Comparison of ENCODE assay signal across 9 cellular contexts in the genomic region with DNA sequence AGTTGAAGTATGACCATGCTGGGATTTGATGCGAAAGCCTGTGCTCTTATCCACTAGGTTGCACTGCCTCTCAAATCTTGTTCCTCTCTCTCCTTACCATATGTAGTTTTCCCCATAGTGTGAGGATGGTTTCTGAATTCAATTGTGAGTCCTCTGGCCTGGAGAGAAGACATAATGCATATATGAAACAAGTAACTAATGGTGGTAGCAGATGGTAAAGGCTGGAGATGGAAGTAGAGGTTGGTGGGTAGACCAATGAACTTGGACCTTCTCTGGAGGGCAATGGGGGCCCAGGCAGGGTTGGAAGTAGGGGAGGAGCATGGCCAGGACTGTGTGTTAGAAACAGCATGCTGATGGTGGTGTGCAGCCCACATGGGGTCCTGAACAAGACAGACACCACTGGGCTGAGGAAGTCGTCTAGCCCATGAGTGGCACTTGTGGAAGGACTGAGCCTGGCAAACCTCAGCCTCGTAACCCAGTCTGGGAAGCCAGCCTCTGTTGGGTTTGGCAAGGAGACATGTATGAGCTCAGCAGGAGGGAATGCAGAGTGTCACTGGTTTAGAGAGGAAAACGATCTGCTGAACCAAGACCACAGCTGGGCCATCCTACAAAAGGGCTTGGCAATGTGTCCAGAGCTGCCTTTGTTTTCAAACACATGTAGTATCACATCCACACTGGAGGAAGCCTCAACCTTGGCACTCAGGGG. TPM values are rescaled to one million over a fixed set of nuclear protein-coding genes. Genes with fewer than 3 reads are reported as not detected.
DNase-seq lines count a peak whose midpoint lies in the region; ATAC-seq, FAIRE-seq and TF ChIP-seq lines count a peak whose summit lies in the region.
"Had no signal": no experiment of that assay in that cellular context is flagged by ENCODE, and none has a peak within 500 bp of the region (broad histone marks: within the 10 kb centered on the region; RNA-seq: fewer than 3 reads in every experiment).

No MANE protein-coding gene starts in this region.

- H3K27ac Mint-ChIP-seq in CD14-positive monocyte = no peak overlapping the region

- H3K4me3 Mint-ChIP-seq in CD14-positive monocyte = no peak overlapping the region

- POLR2A ChIA-PET in HepG2 (lab: Yijun Ruan, JAX) = interaction anchor here (0.9 to 2.0 kb wide), 4 partner anchors 14 to 46 kb away, joined by 3 to 14 read pairs (median 7); partner anchors contain the start of gene LMCD1

- in situ Hi-C loops in HepG2 (cut with HindIII; ENCODE audit: extremely low pct_ligation_motif_present, low pct_unique_long_range_greater_than_20kb) = no loop called here

- no peaks in the 10 kb centered on the region for H3K4me1 Mint-ChIP-seq in CD14-positive monocyte

- FAIRE-seq in HepG2 (lab: Jason Lieb, UNC) = peak; percentile 4

- peaks cover 69% of the 10 kb centered on the region for H3K4me1 ChIP-seq in HepG2 (ENCODE audit: insufficient read depth, low read length)
- peaks cover 25% of the 10 kb centered on the region for H3K4me1 ChIP-seq in testis

- TF ChIP-seq POLR2A in HepG2 (IDR thresholded peaks at IDR 0.05; ENCODE audit: insufficient read depth in 1 of 2, low read depth in 2 of 2, low read length in 2 of 2) (no peak), testis (IDR thresholded peaks at IDR 0.05) (no peak)

- TF ChIP-seq EP300 in HepG2 (IDR thresholded peaks at IDR 0.05; ENCODE audit: low read depth in 2 of 2, low read length in 2 of 2) (no peak), HepG2 (CRISPR knock-in tag; IDR thresholded peaks at IDR 0.05; ENCODE audit: borderline replicate concordance) (no peak)

- no peaks in the 10 kb centered on the region for H4K20me1 ChIP-seq in HepG2 (ENCODE audit: insufficient read depth, low read length)

- no TSS peak for BruUV-seq in HepG2 (replicated peaks; lab: Mats Ljungman, UMichigan)

- H3K27ac ChIP-seq in HepG2 (ENCODE audit: extremely low read length, insufficient read depth, low read length) (peak overlapping the region; percentile 33), testis (peak overlapping the region in 1 of 2 donors; percentile 67)
- H3K27ac ChIP-seq: cardiac muscle cell had no signal

- WGBS in HepG2 (ENCODE audit: low lambda C conversion rate) = 69% methylated on average over 1 of the region's 4 CpGs
- 32 to 33% methylated on average over 4 of the region's 4 CpGs for WGBS in testis, 2 donors

- ATAC-seq in HepG2 = peak; percentile 80
- no peak for ATAC-seq in HG03045 (IDR thresholded peaks at IDR 0.05; ENCODE audit: unreplicated experiment)

- TF ChIP-seq RAD21 in HepG2 (CRISPR knock-in tag; IDR thresholded peaks at IDR 0.05) = no peak

- peaks cover 8% of the 10 kb centered on the region for H3K9me3 ChIP-seq in HepG2 (ENCODE audit: low read length)
- no peaks in the 10 kb centered on the region for H3K9me3 ChIP-seq in testis

- H3K27me3 Mint-ChIP-seq in CD14-positive monocyte (ENCODE audit: low read depth in 3 of 3) = peaks cover 0 to 3% (median 1%) of the 10 kb centered on the region in 3 donors

- H3K36me3 ChIP-seq in HepG2 (replicated peaks in 1 of 2; ENCODE audit: control insufficient read depth in 1 of 2, insufficient read depth in 2 of 2, low read length in 2 of 2) (no peaks in the 10 kb centered on the region), testis (ENCODE audit: low read depth, missing control alignments) (no peaks in the 10 kb centered on the region)
- H3K36me3 ChIP-seq: cardiac muscle cell had no signal

- TF ChIP-seq CTCF in HepG2 (CRISPR knock-in tag; IDR thresholded peaks at IDR 0.05) (no peak), testis (IDR thresholded peaks at IDR 0.05) (no peak), CD14-positive monocyte (IDR thresholded peaks at IDR 0.05) (no peak)

- peaks cover 0 to 2% (median 2%) of the 10 kb centered on the region in 7 donors for H3K9me3 Mint-ChIP-seq in CD14-positive monocyte

- H3K9ac ChIP-seq in HepG2 (ENCODE audit: insufficient read depth, low read depth, low read length) = 0 out of 2 replicates have a peak overlapping the region, but pooled peaks have one; percentile 9

- CTCF ChIA-PET in HepG2 (lab: Yijun Ruan, JAX; ENCODE audit: low intra/inter-chr PET ratio, low total read pairs) = no interaction called here

- DNase-seq in LoVo (ENCODE audit: low spot score) = peak; percentile 38
- DNase-seq in dedifferentiated amniotic fluid mesenchymal stem cell (ENCODE audit: extremely low spot score) = peak; percentile 94
- peak; percentile 75 for DNase-seq in HepG2 (ENCODE audit: low spot score)
- peak; percentile 73 for DNase-seq in testis
- DNase-seq in NCI-H1436 (lab: John Stamatoyannopoulos, UW) = no peak
- no peak for DNase-seq in cerebellar cortex (ENCODE audit: low spot score)
- no peak for DNase-seq in CD14-positive monocyte (ENCODE audit: low spot score)

- H3K4me3 ChIP-seq in HepG2 (replicated peaks in 1 of 3; ENCODE audit: insufficient read depth in 1 of 3, low read depth in 2 of 3, low read length in 3 of 3) (no peak overlapping the region), testis (no peak overlapping the region)
- H3K4me3 ChIP-seq: cardiac muscle cell had no signal

- no peaks in the 10 kb centered on the region for H3K36me3 Mint-ChIP-seq in CD14-positive monocyte

- no peaks in the 10 kb centered on the region for H3K79me2 ChIP-seq in HepG2 (ENCODE audit: insufficient read depth, low read length)

- no peak overlapping the region for H3K4me2 ChIP-seq in HepG2 (ENCODE audit: low read depth, low read length)

- H3K27me3 ChIP-seq in HepG2 (ENCODE audit: control insufficient read depth in 1 of 2, insufficient read depth in 2 of 2, low read length in 2 of 2) (no peaks in the 10 kb centered on the region), testis (no peaks in the 10 kb centered on the region)
- H3K27me3 ChIP-seq: cardiac muscle cell had no signal

- intact Hi-C loops in HepG2 (cut with micrococcal nuclease; ENCODE audit: unreplicated experiment) (no loop called here), testis (cut with DNase I; ENCODE audit: low total_unique reads) (no loop called here), CD14-positive monocyte (cut with micrococcal nuclease) (no loop called here)

- H2AFZ ChIP-seq in HepG2 (ENCODE audit: low read length) = no peak overlapping the region

TF ChIP-seq in HepG2, 621 proteins besides CTCF, POLR2A, EP300 and RAD21 (continues in another document):
- TF ChIP-seq ZNF687 (CRISPR knock-in tag; IDR thresholded peaks at IDR 0.05) (peak; percentile 36), FOSL2 (CRISPR knock-in tag; IDR thresholded peaks at IDR 0.05) (peak; percentile 38; the same call in 1 of the 2 replicates), ZNF749 (CRISPR knock-in tag; IDR thresholded peaks at IDR 0.05; ENCODE audit: borderline replicate concordance) (no peak), KLF6 (CRISPR knock-in tag; IDR thresholded peaks at IDR 0.05) (no peak)

RNA-seq across cellular contexts. Expression of gene LMCD1, which starts 18.5 kb away (rescaled TPM):
- total RNA-seq in HepG2 (2016; rRNA removed; fragmentation: Illumina TruSeq; extraction: Trizol) (6.1 and 6.2 TPM in 2 replicates), testis (100 to 1,000 TPM in 1 of 2 donors, 10 to 100 TPM in 1; 47.9 to 103 TPM)
- 1.7 and 2.4 TPM in 2 replicates for total RNA-seq in HepG2 (2016; cell fraction: cytosol; rRNA removed; fragmentation: Illumina TruSeq; extraction: Trizol; ENCODE audit: low read depth)
- 5.4 and 5.9 TPM in 2 replicates for total RNA-seq in HepG2 (2016; cell fraction: insoluble cytoplasmic fraction; rRNA removed; fragmentation: Illumina TruSeq; extraction: Trizol)
- total RNA-seq in HepG2 (2016; cell fraction: membrane; rRNA removed; fragmentation: Illumina TruSeq; extraction: Trizol) = 4.3 and 4.7 TPM in 2 replicates
- 3.8 and 6.4 TPM in 2 replicates for total RNA-seq in HepG2 (2016; cell fraction: nucleus; rRNA removed; fragmentation: Illumina TruSeq; extraction: Trizol)
- polyA plus RNA-seq in HepG2 (2011; rRNA removed) (6.1 and 7.1 TPM in 2 replicates), testis (ENCODE audit: insufficient read depth, low read depth, low replicate concordance) (53.3 TPM), CD14-positive monocyte (under 1 TPM in 1 of 2 donors, not detected in 1; 0.51 TPM)
- polyA plus RNA-seq in HepG2 (2011; cell fraction: cytosol; rRNA removed) = 5.3 and 8.6 TPM in 2 replicates
- polyA plus RNA-seq in HepG2 (2011; cell fraction: nucleus; rRNA removed) = 4.5 and 4.6 TPM in 2 replicates
- polyA plus RNA-seq in HepG2 (2012) = 8.2 and 10.5 TPM in 2 replicates
- polyA plus RNA-seq in HepG2 (2016; cell fraction: cytosol; fragmentation: Illumina TruSeq; extraction: Trizol; ENCODE audit: low read depth) = 1.5 and 2.2 TPM in 2 replicates
- polyA plus RNA-seq in HepG2 (2016; cell fraction: insoluble cytoplasmic fraction; fragmentation: Illumina TruSeq; extraction: Trizol; ENCODE audit: low read depth) = 6.6 and 6.8 TPM in 2 replicates
- polyA plus RNA-seq in HepG2 (2016; cell fraction: membrane; fragmentation: Illumina TruSeq; extraction: Trizol; ENCODE audit: low read depth) = 3.0 and 3.5 TPM in 2 replicates
- 3.4 and 4.0 TPM in 2 replicates for polyA plus RNA-seq in HepG2 (2016; cell fraction: nucleus; fragmentation: Illumina TruSeq; extraction: Trizol; ENCODE audit: insufficient read depth, low read depth)
- 0.09 and 5.2 TPM in 2 replicates for polyA minus RNA-seq in HepG2 (2011; rRNA and poly(A)+ RNA removed; ENCODE audit: low replicate concordance)
- 3.3 and 4.0 TPM in 2 replicates for polyA minus RNA-seq in HepG2 (2011; cell fraction: cytosol; rRNA and poly(A)+ RNA removed)
- 4.4 and 9.5 TPM in 2 replicates for polyA minus RNA-seq in HepG2 (2011; cell fraction: nucleus; rRNA and poly(A)+ RNA removed)

Comparison
In these comparisons a context has a peak if more than half of its experiments do, and no peak if none do; other contexts are left out.
1. DNase-seq: peak in LoVo (single experiment), dedifferentiated amniotic fluid mesenchymal stem cell (single experiment), HepG2 (single experiment) and testis (single experiment); none in NCI-H1436 (single experiment), cerebellar cortex (single experiment) and CD14-positive monocyte (single experiment).